In genomic region chrX:64202808-64203320, GRCh38 we compare ENCODE assay signal across 25 cellular contexts. TPM values are rescaled to one million over a fixed set of nuclear protein-coding genes. Genes with fewer than 3 reads are reported as not detected.
DNase-seq lines count a peak whose midpoint lies in the region; ATAC-seq, FAIRE-seq and TF ChIP-seq lines count a peak whose summit lies in the region.
"Had no signal": no experiment of that assay in that cellular context is flagged by ENCODE, and none has a peak within 500 bp of the region (broad histone marks: within the 10 kb centered on the region; RNA-seq: fewer than 3 reads in every experiment).

No MANE protein-coding gene starts in this region.

- H2AFZ ChIP-seq in K562 (ENCODE audit: low read depth, low read length), result no peak overlapping the region
- H2AFZ ChIP-seq in PC-9, result no peak overlapping the region

- H3K4me1 Mint-ChIP-seq in nephron, result peaks cover 42% of the 10 kb centered on the region
- H3K4me1 Mint-ChIP-seq in naive thymus-derived CD4-positive, alpha-beta T cell, result peaks cover 12 to 25% (median 14%) of the 10 kb centered on the region in 7 donors

- H3K36me3 ChIP-seq in K562 (ENCODE audit: control insufficient read depth, insufficient read depth, low read length) (no peaks in the 10 kb centered on the region), PC-9 (ENCODE audit: low read depth) (no peaks in the 10 kb centered on the region), colonic mucosa (no peaks in the 10 kb centered on the region)
- H3K36me3 ChIP-seq in naive thymus-derived CD4-positive, alpha-beta T cell (ENCODE audit: control insufficient read depth in 2 of 3, insufficient read depth in 3 of 3, low read length in 3 of 3), result no peaks in the 10 kb centered on the region
- H3K36me3 ChIP-seq: ascending aorta, esophagus squamous epithelium, uterus had no signal

- TF ChIP-seq RAD21 in K562 (CRISPR knock-in tag; conservative IDR thresholded peaks at IDR 0.05 in 1 of 2, IDR thresholded peaks at IDR 0.05 in 1 of 2), result no peak

- H3K36me3 Mint-ChIP-seq in nephron (ENCODE audit: low read depth), result peaks cover 5% of the 10 kb centered on the region
- H3K36me3 Mint-ChIP-seq in naive thymus-derived CD4-positive, alpha-beta T cell, result no peaks in the 10 kb centered on the region
- H3K36me3 Mint-ChIP-seq: activated CD4-positive, alpha-beta memory T cell treated with anti-CD3 and anti-CD28 coated beads for 36 hours; WTC11 had no signal

- no peaks in the 10 kb centered on the region for H3K9me1 ChIP-seq in K562 (ENCODE audit: control insufficient read depth, insufficient read depth, low read length)

- no peak for TF ChIP-seq POLR2A in K562 (conservative IDR thresholded peaks at IDR 0.05)

- peaks cover 11% of the 10 kb centered on the region; the same call in 1 of the 2 replicates for H3F3A ChIP-seq in PC-9 (ENCODE audit: insufficient read depth, low read depth)

- no peak for TF ChIP-seq EP300 in K562 (IDR thresholded peaks at IDR 0.05; ENCODE audit: low read length)

- POLR2A ChIA-PET in K562 (lab: Yijun Ruan, JAX), result no interaction called here
- POLR2A ChIA-PET in PC-9 (lab: Charles Lee; ENCODE audit: unreplicated experiment), result no interaction called here
- POLR2A ChIA-PET in naive thymus-derived CD4-positive, alpha-beta T cell (lab: Charles Lee), result no interaction called here

- WGBS in K562 (ENCODE audit: insufficient coverage, low coverage, missing lambda C conversion rate), result no CpG with 5 or more reads among the region's 2 CpGs

- BruUV-seq in K562 (replicated peaks; lab: Mats Ljungman, UMichigan) (TSS peak; percentile 28), PC-9 (replicated peaks; lab: Mats Ljungman, UMichigan) (no TSS peak)

- H3K4me1 ChIP-seq in K562 (replicated peaks in 1 of 2; ENCODE audit: control insufficient read depth in 2 of 2, insufficient read depth in 2 of 2, low read length in 2 of 2), result peaks cover 6 to 24% of the 10 kb centered on the region in 2 experiments; a peak in 4 of 5 replicates
- peaks cover 11% of the 10 kb centered on the region for H3K4me1 ChIP-seq in PC-9 (replicated peaks; ENCODE audit: insufficient read depth)
- H3K4me1 ChIP-seq in naive thymus-derived CD4-positive, alpha-beta T cell (ENCODE audit: control insufficient read depth in 2 of 2, insufficient read depth in 2 of 2, low read length in 2 of 2), result peaks cover 6 to 7% of the 10 kb centered on the region in 2 donors
- no peaks in the 10 kb centered on the region for H3K4me1 ChIP-seq in colonic mucosa
- H3K4me1 ChIP-seq: uterus had no signal

- peak overlapping the region; percentile 90 to 98 (median 94) for H3K4me3 Mint-ChIP-seq in nephron
- peak overlapping the region in 2 of 10 donors; percentile 85 to 90 for H3K4me3 Mint-ChIP-seq in naive thymus-derived CD4-positive, alpha-beta T cell
- H3K4me3 Mint-ChIP-seq: activated CD4-positive, alpha-beta memory T cell treated with anti-CD3 and anti-CD28 coated beads for 36 hours had no signal

- CTCF ChIA-PET in K562 (lab: Yijun Ruan, JAX; ENCODE audit: low intra/inter-chr PET ratio), result no interaction called here
- CTCF ChIA-PET in PC-9 (lab: Charles Lee), result no interaction called here
- CTCF ChIA-PET in naive thymus-derived CD4-positive, alpha-beta T cell (lab: Charles Lee), result no interaction called here

- H3K9me3 ChIP-seq in K562 (replicated peaks; ENCODE audit: control insufficient read depth, insufficient read depth, low read depth, low read length) (no peaks in the 10 kb centered on the region), PC-9 (ENCODE audit: insufficient read depth, low read depth) (no peaks in the 10 kb centered on the region), colonic mucosa (no peaks in the 10 kb centered on the region)
- H3K9me3 ChIP-seq in naive thymus-derived CD4-positive, alpha-beta T cell (ENCODE audit: control insufficient read depth in 2 of 3, low read length in 3 of 3), result no peaks in the 10 kb centered on the region
- H3K9me3 ChIP-seq: ascending aorta, esophagus squamous epithelium, uterus had no signal

- in situ Hi-C loops in K562 (cut with MboI), result no loop called here

- H3K4me3 ChIP-seq in K562, result no peak overlapping the region
- no peak overlapping the region for H3K4me3 ChIP-seq in PC-9
- no peak overlapping the region for H3K4me3 ChIP-seq in naive thymus-derived CD4-positive, alpha-beta T cell (ENCODE audit: low read length)
- H3K4me3 ChIP-seq in colonic mucosa, result no peak overlapping the region

- H3K27ac ChIP-seq in K562 (ENCODE audit: extremely low read depth, low read depth, low read length), result no peak overlapping the region
- no peak overlapping the region for H3K27ac ChIP-seq in PC-9
- no peak overlapping the region for H3K27ac ChIP-seq in naive thymus-derived CD4-positive, alpha-beta T cell (ENCODE audit: low read depth, low read length)
- H3K27ac ChIP-seq in colonic mucosa, result no peak overlapping the region

- intact Hi-C loops in K562 (cut with micrococcal nuclease) (no loop called here), PC-9 (cut with micrococcal nuclease; ENCODE audit: unreplicated experiment) (loop anchor here (10.0 kb wide), 1 partner anchor 1332 kb away; the partner anchor contains the start of gene LAS1L), colonic mucosa (cut with DNase I) (no loop called here)
- intact Hi-C loops in naive thymus-derived CD4-positive, alpha-beta T cell (cut with micrococcal nuclease), result no loop called here

- DNase-seq in AG08395 (ENCODE audit: low spot score) (peak; percentile 11), GM04503 (ENCODE audit: low read depth) (peak; percentile 7), K562 (ENCODE audit: extremely low read depth in 1 of 4, low spot score in 3 of 4) (no peak), PC-9 (no peak), colonic mucosa (no peak)
- DNase-seq in naive thymus-derived CD4-positive, alpha-beta T cell, result no peak
- DNase-seq: ACHN; activated CD4-positive, alpha-beta memory T cell treated with anti-CD3 and anti-CD28 coated beads for 36 hours; activated gamma-delta T cell; activated T-cell treated with anti-CD3 and anti-CD28 coated beads for 4 hours; DMS53; esophagus squamous epithelium; left colon; midbrain; NCI-H1105; substantia nigra; T-helper 9 cell; uterus had no signal

- peaks cover 6% of the 10 kb centered on the region; the same call in 2 of the 3 replicates for H3K79me2 ChIP-seq in K562 (ENCODE audit: control insufficient read depth, insufficient read depth, low read length)
- peaks cover 11% of the 10 kb centered on the region; the same call in 1 of the 2 replicates for H3K79me2 ChIP-seq in PC-9 (ENCODE audit: low read depth)

- H3K4me2 ChIP-seq in K562 (ENCODE audit: insufficient read depth, low read length), result no peak overlapping the region
- H3K4me2 ChIP-seq in PC-9, result no peak overlapping the region

- H4K20me1 ChIP-seq in K562 (replicated peaks; ENCODE audit: control insufficient read depth, insufficient read depth, low read length) (no peaks in the 10 kb centered on the region), PC-9 (ENCODE audit: insufficient read depth) (no peaks in the 10 kb centered on the region)

- H3K27me3 ChIP-seq in K562 (ENCODE audit: control insufficient read depth in 2 of 2, insufficient read depth in 2 of 2, low read length in 2 of 2) (no peaks in the 10 kb centered on the region), PC-9 (ENCODE audit: insufficient read depth, low read depth) (no peaks in the 10 kb centered on the region), colonic mucosa (no peaks in the 10 kb centered on the region)
- H3K27me3 ChIP-seq in naive thymus-derived CD4-positive, alpha-beta T cell (ENCODE audit: control insufficient read depth in 2 of 2, insufficient read depth in 2 of 2, low read length in 2 of 2), result no peaks in the 10 kb centered on the region
- H3K27me3 ChIP-seq: ascending aorta, esophagus squamous epithelium, uterus had no signal

- no peak for FAIRE-seq in K562 (lab: Jason Lieb, UNC)
- FAIRE-seq: H54, RCC 7860 had no signal

- TF ChIP-seq CTCF in K562 (IDR thresholded peaks at IDR 0.05 in 2 of 3, conservative IDR thresholded peaks at IDR 0.05 in 1 of 3; ENCODE audit: insufficient read depth in 2 of 3, low read depth in 1 of 3, low read length in 3 of 3) (no peak), nephron (IDR thresholded peaks at IDR 0.05; ENCODE audit: unreplicated experiment in 3 of 3) (no peak), PC-9 (conservative IDR thresholded peaks at IDR 0.05) (no peak), colonic mucosa (IDR thresholded peaks at IDR 0.05) (no peak)

- H3K27ac Mint-ChIP-seq in nephron, result peak overlapping the region; percentile 79 to 95 (median 80)
- H3K27ac Mint-ChIP-seq in naive thymus-derived CD4-positive, alpha-beta T cell, result peak overlapping the region in 1 of 9 donors; percentile 44
- H3K27ac Mint-ChIP-seq: activated CD4-positive, alpha-beta memory T cell treated with anti-CD3 and anti-CD28 coated beads for 36 hours; WTC11 had no signal

- no peaks in the 10 kb centered on the region for H3K27me3 Mint-ChIP-seq in nephron (ENCODE audit: low read depth)
- no peaks in the 10 kb centered on the region for H3K27me3 Mint-ChIP-seq in naive thymus-derived CD4-positive, alpha-beta T cell
- H3K27me3 Mint-ChIP-seq: activated CD4-positive, alpha-beta memory T cell treated with anti-CD3 and anti-CD28 coated beads for 36 hours had no signal

- no peaks in the 10 kb centered on the region for H3K9me2 ChIP-seq in PC-9 (ENCODE audit: insufficient read depth)

- ATAC-seq in K562 (no peak), GM18517 (IDR thresholded peaks at IDR 0.05; ENCODE audit: unreplicated experiment) (no peak)
- ATAC-seq in naive thymus-derived CD4-positive, alpha-beta T cell, result no peak
- ATAC-seq: left colon, WTC11 had no signal

- no peaks in the 10 kb centered on the region for H3K9me3 Mint-ChIP-seq in nephron
- H3K9me3 Mint-ChIP-seq in naive thymus-derived CD4-positive, alpha-beta T cell, result no peaks in the 10 kb centered on the region
- H3K9me3 Mint-ChIP-seq: activated CD4-positive, alpha-beta memory T cell treated with anti-CD3 and anti-CD28 coated beads for 36 hours; WTC11 had no signal

- H3K9ac ChIP-seq in K562 (ENCODE audit: insufficient read depth in 1 of 2, low read depth in 2 of 2, low read length in 2 of 2) (no peak overlapping the region), colonic mucosa (ENCODE audit: low read depth in 2 of 2, low read length in 2 of 2) (no peak overlapping the region)

RNA-seq across cellular contexts. Expression of gene AMER1, which starts 2.6 kb away (rescaled TPM):
- total RNA-seq in K562 (2011; cell fraction: chromatin; rRNA removed; ENCODE audit: low replicate concordance), result 5.1 and 6.5 TPM in 2 replicates
- total RNA-seq in K562 (2011; cell fraction: nucleolus; rRNA removed), result 3.9 and 4.3 TPM in 2 replicates
- total RNA-seq in K562 (2011; cell fraction: nucleoplasm; rRNA removed), result 5.2 and 5.6 TPM in 2 replicates
- 3.0 and 4.2 TPM in 2 replicates for total RNA-seq in K562 (2014; rRNA removed)
- total RNA-seq in K562 (2014; rRNA removed; fragmentation: Illumina TruSeq; extraction: Trizol), result 3.5 TPM in 2 replicates
- 4.3 and 4.6 TPM in 2 replicates for total RNA-seq in K562 (2015; rRNA removed; fragmentation: Illumina TruSeq; extraction: Trizol)
- total RNA-seq in K562 (2021), result 4.6 and 5.0 TPM in 2 replicates
- polyA plus RNA-seq in K562 (2011; rRNA removed), result 1.6 and 2.3 TPM in 2 replicates
- polyA plus RNA-seq in K562 (2011; cell fraction: cytosol; rRNA removed), result 1.4 and 1.8 TPM in 2 replicates
- 1.4 and 2.2 TPM in 2 replicates for polyA plus RNA-seq in K562 (2011; cell fraction: nucleus; rRNA removed)
- polyA plus RNA-seq in K562 (2012), result 0.96 and 2.5 TPM in 2 replicates
- 3.8 and 4.6 TPM in 2 replicates for polyA plus RNA-seq in K562 (2014; fragmentation: Illumina TruSeq; extraction: Trizol)
- under 1 TPM; 0.29 to 0.46 TPM for polyA plus RNA-seq in K562 (2014; fragmentation: Nextera tagmentation; extraction: Ambion mirVana)
- polyA plus RNA-seq in K562 (2014; rRNA removed), result 2.3 and 3.5 TPM in 2 replicates
- polyA minus RNA-seq in K562 (2011; rRNA and poly(A)+ RNA removed), result 3.3 and 4.9 TPM in 2 replicates
- 2.2 and 2.9 TPM in 2 replicates for polyA minus RNA-seq in K562 (2011; cell fraction: cytosol; rRNA and poly(A)+ RNA removed)
- polyA minus RNA-seq in K562 (2011; cell fraction: nucleus; rRNA and poly(A)+ RNA removed), result 1.9 and 2.3 TPM in 2 replicates
- 5.8 and 6.5 TPM in 2 replicates for total RNA-seq in PC-9 (2021)
- 1 to 10 TPM; 3.7 to 6.6 (median 5.0) TPM for total RNA-seq in naive thymus-derived CD4-positive, alpha-beta T cell
- polyA plus RNA-seq in naive thymus-derived CD4-positive, alpha-beta T cell, result under 1 TPM; 0.05 to 0.07 TPM
- total RNA-seq in colonic mucosa, result 1 to 10 TPM; 2.7 to 3.2 TPM

RNA-seq across cellular contexts. Expression of gene ASB12, which starts 27.5 kb away (rescaled TPM):
- total RNA-seq in K562 (2011; cell fraction: chromatin; rRNA removed; ENCODE audit: low replicate concordance), result 0.39 TPM in 1 of 2 replicates, not detected in the other
- 0.33 and 0.39 TPM in 2 replicates for total RNA-seq in K562 (2011; cell fraction: nucleolus; rRNA removed)
- 0.46 TPM in 1 of 2 replicates, not detected in the other for total RNA-seq in K562 (2011; cell fraction: nucleoplasm; rRNA removed)
- not detected in 2 replicates for total RNA-seq in K562 (2014; rRNA removed)
- 0.26 TPM in 1 of 2 replicates, not detected in the other for total RNA-seq in K562 (2014; rRNA removed; fragmentation: Illumina TruSeq; extraction: Trizol)
- total RNA-seq in K562 (2015; rRNA removed; fragmentation: Illumina TruSeq; extraction: Trizol), result 0.14 TPM in 1 of 2 replicates, not detected in the other
- total RNA-seq in K562 (2021), result 0.18 and 0.33 TPM in 2 replicates
- 0.37 and 0.53 TPM in 2 replicates for polyA plus RNA-seq in K562 (2011; rRNA removed)
- 0.35 and 1.5 TPM in 2 replicates for polyA plus RNA-seq in K562 (2011; cell fraction: cytosol; rRNA removed)
- 0.48 and 1.0 TPM in 2 replicates for polyA plus RNA-seq in K562 (2011; cell fraction: nucleus; rRNA removed)
- polyA plus RNA-seq in K562 (2012), result 0.22 and 0.42 TPM in 2 replicates
- 0.21 and 0.24 TPM in 2 replicates for polyA plus RNA-seq in K562 (2014; fragmentation: Illumina TruSeq; extraction: Trizol)
- under 1 TPM; 0.53 to 0.70 TPM for polyA plus RNA-seq in K562 (2014; fragmentation: Nextera tagmentation; extraction: Ambion mirVana)
- 0.12 and 0.20 TPM in 2 replicates for polyA plus RNA-seq in K562 (2014; rRNA removed)
- 0.51 and 0.53 TPM in 2 replicates for polyA minus RNA-seq in K562 (2011; rRNA and poly(A)+ RNA removed)
- polyA minus RNA-seq in K562 (2011; cell fraction: cytosol; rRNA and poly(A)+ RNA removed), result not detected in 2 replicates
- 0.22 TPM in 1 of 2 replicates, not detected in the other for polyA minus RNA-seq in K562 (2011; cell fraction: nucleus; rRNA and poly(A)+ RNA removed)
- not detected in 2 replicates for total RNA-seq in PC-9 (2021)
- not detected for total RNA-seq in naive thymus-derived CD4-positive, alpha-beta T cell
- polyA plus RNA-seq in naive thymus-derived CD4-positive, alpha-beta T cell, result under 1 TPM in 1 of 2 donors, not detected in 1; 0.55 TPM
- under 1 TPM; 0.40 to 0.88 TPM for total RNA-seq in colonic mucosa
- total RNA-seq: activated CD4-positive, alpha-beta memory T cell treated with anti-CD3 and anti-CD28 coated beads for 36 hours; ascending aorta; LHCN-M2 had no signal

Comparison
In these comparisons a context has a peak if more than half of its experiments do, and no peak if none do; other contexts are left out.
1. DNase-seq: peak in AG08395 (single experiment) and GM04503 (single experiment); none in K562 (0 of 4), PC-9 (0 of 2), naive thymus-derived CD4-positive, alpha-beta T cell (0 of 9) and colonic mucosa (single experiment).